8 cellular contexts compared by ENCODE assay signal in genomic region chr1:207565546-207566468, GRCh38.
DNase-seq lines count a peak whose midpoint lies in the region; ATAC-seq and TF ChIP-seq lines count a peak whose summit lies in the region.

No MANE protein-coding gene starts in this region.

- no peak for ATAC-seq in HG03196 (IDR thresholded peaks at IDR 0.05; ENCODE audit: unreplicated experiment)

- no peak overlapping the region for H3K4me3 Mint-ChIP-seq in activated T-cell treated with anti-CD3 and anti-CD28 coated beads, Interleukin-2, amount 50 U/mL, for 24 hours

- H3K27me3 ChIP-seq in MG63, result no peaks in the 10 kb centered on the region
- H3K27me3 ChIP-seq in parathyroid adenoma (ENCODE audit: control insufficient read depth, insufficient read depth, low read length), result no peaks in the 10 kb centered on the region

- H3K4me2 ChIP-seq in parathyroid adenoma (ENCODE audit: low read length), result no peak overlapping the region

- H3K9ac ChIP-seq in parathyroid adenoma, result no peak overlapping the region

- H3K9me3 Mint-ChIP-seq in activated T-cell treated with anti-CD3 and anti-CD28 coated beads, Interleukin-2, amount 50 U/mL, for 24 hours, result no peaks in the 10 kb centered on the region

- no peak overlapping the region for H3K27ac Mint-ChIP-seq in activated T-cell treated with anti-CD3 and anti-CD28 coated beads, Interleukin-2, amount 50 U/mL, for 24 hours

- H3K9me3 ChIP-seq in MG63 (no peaks in the 10 kb centered on the region), parathyroid adenoma (ENCODE audit: control insufficient read depth, low read length) (no peaks in the 10 kb centered on the region)

- DNase-seq in NCI-H2196 (lab: John Stamatoyannopoulos, UW; ENCODE audit: unreplicated experiment) (peak; percentile 21), NCI-H2196 treated with DMSO at 0.1 percent for 48 hours (lab: John Stamatoyannopoulos, UW; ENCODE audit: unreplicated experiment) (no peak), MG63 (peak; percentile 23), dedifferentiated amniotic fluid mesenchymal stem cell (ENCODE audit: extremely low spot score) (peak; percentile 50)
- DNase-seq in activated CD8-positive, alpha-beta memory T cell treated with anti-CD3 and anti-CD28 coated beads, Interleukin-2, amount 50 U/mL, for 4 hours, result no peak
- no peak for DNase-seq in activated T-cell treated with anti-CD3 and anti-CD28 coated beads, Interleukin-2, amount 50 U/mL, for 24 hours

- H3K27me3 Mint-ChIP-seq in activated T-cell treated with anti-CD3 and anti-CD28 coated beads, Interleukin-2, amount 50 U/mL, for 24 hours, result peaks cover 5% of the 10 kb centered on the region

- H3K79me2 ChIP-seq in parathyroid adenoma, result no peaks in the 10 kb centered on the region

- H3K4me1 ChIP-seq in parathyroid adenoma, result no peaks in the 10 kb centered on the region

- H3K36me3 ChIP-seq in MG63, result no peaks in the 10 kb centered on the region
- no peaks in the 10 kb centered on the region for H3K36me3 ChIP-seq in parathyroid adenoma (ENCODE audit: control insufficient read depth, insufficient read depth, low read length)

- peak; percentile 7 for TF ChIP-seq CTCF in parathyroid adenoma (IDR thresholded peaks at IDR 0.05)

- H2AFZ ChIP-seq in parathyroid adenoma, result no peak overlapping the region

- no peak overlapping the region for H3K27ac ChIP-seq in parathyroid adenoma

- H3K36me3 Mint-ChIP-seq in activated T-cell treated with anti-CD3 and anti-CD28 coated beads, Interleukin-2, amount 50 U/mL, for 24 hours (ENCODE audit: low read depth), result no peaks in the 10 kb centered on the region

- H3K4me3 ChIP-seq in MG63, result no peak overlapping the region
- H3K4me3 ChIP-seq in parathyroid adenoma (ENCODE audit: low read depth, low read length), result no peak overlapping the region

- H3K4me1 Mint-ChIP-seq in activated T-cell treated with anti-CD3 and anti-CD28 coated beads, Interleukin-2, amount 50 U/mL, for 24 hours (ENCODE audit: low read depth), result no peaks in the 10 kb centered on the region

Comparison
In these comparisons a context has a peak if more than half of its experiments do, and no peak if none do; other contexts are left out.
1. DNase-seq: peak in NCI-H2196 (single experiment), MG63 (single experiment) and dedifferentiated amniotic fluid mesenchymal stem cell (single experiment); none in NCI-H2196 treated with DMSO at 0.1 percent for 48 hours (single experiment), activated CD8-positive, alpha-beta memory T cell treated with anti-CD3 and anti-CD28 coated beads, Interleukin-2, amount 50 U/mL, for 4 hours (single experiment) and activated T-cell treated with anti-CD3 and anti-CD28 coated beads, Interleukin-2, amount 50 U/mL, for 24 hours (single experiment).